In the genomic region with DNA sequence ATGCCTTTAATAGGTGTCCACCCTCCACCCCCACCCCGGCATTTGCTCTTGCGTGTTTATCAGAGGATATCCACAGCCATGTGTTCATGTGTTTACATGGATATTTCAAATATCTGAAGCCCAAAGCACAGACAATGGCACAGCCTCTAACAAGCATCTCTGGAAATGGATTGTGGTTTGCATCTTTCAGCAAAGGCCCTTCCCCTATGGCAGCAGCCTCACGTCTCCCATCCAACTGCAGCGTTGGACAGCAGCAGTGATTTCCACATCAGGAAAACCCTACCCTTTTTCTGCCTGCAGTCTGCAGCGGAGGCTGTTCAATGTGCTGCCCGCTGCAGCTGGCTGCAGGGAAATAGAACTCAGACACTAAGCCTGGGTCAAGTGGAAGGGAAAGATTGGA, we compare ENCODE assay signal across 13 cellular contexts. TPM values are rescaled to one million over a fixed set of nuclear protein-coding genes. Genes with fewer than 3 reads are reported as not detected.
DNase-seq lines count a peak whose midpoint lies in the region; ATAC-seq and TF ChIP-seq lines count a peak whose summit lies in the region.
"Had no signal": no experiment of that assay in that cellular context is flagged by ENCODE, and none has a peak within 500 bp of the region (broad histone marks: within the 10 kb centered on the region; RNA-seq: fewer than 3 reads in every experiment).

No MANE protein-coding gene starts in this region.

- ATAC-seq in Right ventricle myocardium inferior (no peak), GM18858 (IDR thresholded peaks at IDR 0.05; ENCODE audit: unreplicated experiment) (no peak)

- no peak for TF ChIP-seq CTCF in right atrium auricular region (IDR thresholded peaks at IDR 0.05)
- no peak for TF ChIP-seq CTCF in breast epithelium (IDR thresholded peaks at IDR 0.05)
- no peak for TF ChIP-seq CTCF in vagina (IDR thresholded peaks at IDR 0.05)

- no peaks in the 10 kb centered on the region for H3K9me2 ChIP-seq in Karpas-422 (replicated peaks; ENCODE audit: insufficient read depth, low read length)

- no peaks in the 10 kb centered on the region for H4K20me1 ChIP-seq in Karpas-422 (ENCODE audit: insufficient read depth, low read depth, low read length)

- H3K4me1 ChIP-seq in right atrium auricular region (peaks cover 0 to 62% of the 10 kb centered on the region in 2 donors), breast epithelium (peaks cover 0 to 9% of the 10 kb centered on the region in 2 donors), muscle layer of duodenum (ENCODE audit: control insufficient read depth in 1 of 2, insufficient read depth in 2 of 2, low read length in 2 of 2) (peaks cover 4 to 36% of the 10 kb centered on the region in 2 donors), vagina (peaks cover 65% of the 10 kb centered on the region), Karpas-422 (ENCODE audit: low read length) (no peaks in the 10 kb centered on the region)

- H3K27ac ChIP-seq in right atrium auricular region (peak overlapping the region; percentile 47 to 81), breast epithelium (peak overlapping the region; percentile 18 to 32), muscle layer of duodenum (ENCODE audit: low read length) (no peak overlapping the region), vagina (peak overlapping the region; percentile 64), Karpas-422 (ENCODE audit: low read length) (no peak overlapping the region)
- H3K27ac ChIP-seq: SK-N-MC had no signal

- DNase-seq in right atrium auricular region (ENCODE audit: low spot score) (no peak), Right ventricle myocardium inferior (ENCODE audit: missing footprints) (no peak), breast epithelium (ENCODE audit: low spot score in 2 of 2) (no peak), vagina (ENCODE audit: extremely low spot score in 2 of 2) (no peak), SKM-1 treated with dmso at 0.1 percent for 144 hours (lab: John Stamatoyannopoulos, UW; ENCODE audit: unreplicated experiment) (no peak), Karpas-422 (no peak)
- DNase-seq: activated naive CD8-positive, alpha-beta T cell treated with anti-CD3 and anti-CD28 coated beads, Interleukin-2, amount 10 ng/mL, durations not matched to agents 7 days and 5 days; DMS79 treated with DMSO at 0.1 percent for 48 hours; head of caudate nucleus; NCI-H1092 had no signal

- H3K9ac ChIP-seq in Karpas-422 (ENCODE audit: low read length) = no peak overlapping the region

- H3K9me3 ChIP-seq in right atrium auricular region (no peaks in the 10 kb centered on the region), breast epithelium (no peaks in the 10 kb centered on the region), muscle layer of duodenum (ENCODE audit: control insufficient read depth in 1 of 2, low read length in 2 of 2) (no peaks in the 10 kb centered on the region), vagina (no peaks in the 10 kb centered on the region), Karpas-422 (ENCODE audit: low read length) (no peaks in the 10 kb centered on the region)

- peak overlapping the region; percentile 51 to 72 for H3K4me3 ChIP-seq in right atrium auricular region
- peak overlapping the region; percentile 64 to 94 (median 77) for H3K4me3 ChIP-seq in breast epithelium
- H3K4me3 ChIP-seq in muscle layer of duodenum (ENCODE audit: low read depth in 1 of 2, low read length in 2 of 2) = peak overlapping the region; percentile 31 to 74
- peak overlapping the region; percentile 65 to 67 for H3K4me3 ChIP-seq in vagina
- H3K4me3 ChIP-seq in Karpas-422 (ENCODE audit: low read length) = no peak overlapping the region
- H3K4me3 ChIP-seq: SK-N-MC had no signal

- intact Hi-C loops in Right ventricle myocardium inferior (cut with DNase I) (no loop called here), breast epithelium (cut with DNase I; ENCODE audit: low total_unique reads) (no loop called here), vagina (cut with DNase I) (no loop called here)

- H3K27me3 ChIP-seq in right atrium auricular region (no peaks in the 10 kb centered on the region), breast epithelium (no peaks in the 10 kb centered on the region), muscle layer of duodenum (ENCODE audit: low read depth, low read length) (peaks cover 5% of the 10 kb centered on the region), vagina (no peaks in the 10 kb centered on the region), Karpas-422 (ENCODE audit: low read length) (no peaks in the 10 kb centered on the region)

- TF ChIP-seq POLR2A in breast epithelium (IDR thresholded peaks at IDR 0.05) = no peak
- TF ChIP-seq POLR2A in vagina (IDR thresholded peaks at IDR 0.05) = no peak

- H2AFZ ChIP-seq in Karpas-422 (ENCODE audit: low read length) = no peak overlapping the region

- H3K79me2 ChIP-seq in Karpas-422 (ENCODE audit: low read length) = no peaks in the 10 kb centered on the region

- no peak overlapping the region for H3K4me2 ChIP-seq in Karpas-422 (ENCODE audit: low read depth, low read length, poor library complexity, severe bottlenecking)

- H3K36me3 ChIP-seq in right atrium auricular region (no peaks in the 10 kb centered on the region), breast epithelium (no peaks in the 10 kb centered on the region), muscle layer of duodenum (ENCODE audit: control insufficient read depth in 1 of 2, insufficient read depth in 2 of 2, low read length in 2 of 2) (no peaks in the 10 kb centered on the region), vagina (no peaks in the 10 kb centered on the region), Karpas-422 (ENCODE audit: insufficient read depth, low read length) (no peaks in the 10 kb centered on the region)

RNA-seq across cellular contexts. Expression of a gene that starts 1.6 kb away (rescaled TPM):
- total RNA-seq in right atrium auricular region (10 to 100 TPM in 1 of 2 donors, 1 to 10 TPM in 1; 9.9 to 17.5 TPM), Right ventricle myocardium inferior (5.3 TPM), breast epithelium (10 to 100 TPM; 11.0 to 17.0 (median 11.1) TPM), vagina (28.5 TPM)
- total RNA-seq in Karpas-422 (2014; rRNA removed; shearing (Covaris generic); ENCODE audit: low replicate concordance) = 27.2 and 29.5 TPM in 2 replicates

RNA-seq across cellular contexts. Expression of a gene that starts 38.7 kb away (rescaled TPM):
- 1 to 10 TPM; 1.3 to 3.2 TPM for total RNA-seq in right atrium auricular region
- total RNA-seq in Right ventricle myocardium inferior = 0.62 TPM
- total RNA-seq in breast epithelium = 1 to 10 TPM; 4.4 to 4.9 (median 4.8) TPM
- 10.1 TPM for total RNA-seq in vagina
- total RNA-seq in Karpas-422 (2014; rRNA removed; shearing (Covaris generic); ENCODE audit: low replicate concordance) = 36.0 and 45.4 TPM in 2 replicates

Comparison
In these comparisons a context has a peak if more than half of its experiments do, and no peak if none do; other contexts are left out.
1. H3K27ac ChIP-seq: peak in right atrium auricular region (2 of 2), breast epithelium (2 of 2) and vagina (single experiment); none in muscle layer of duodenum (single experiment) and Karpas-422 (single experiment).